ENCODE assay signal across 21 cellular contexts in the genomic region with DNA sequence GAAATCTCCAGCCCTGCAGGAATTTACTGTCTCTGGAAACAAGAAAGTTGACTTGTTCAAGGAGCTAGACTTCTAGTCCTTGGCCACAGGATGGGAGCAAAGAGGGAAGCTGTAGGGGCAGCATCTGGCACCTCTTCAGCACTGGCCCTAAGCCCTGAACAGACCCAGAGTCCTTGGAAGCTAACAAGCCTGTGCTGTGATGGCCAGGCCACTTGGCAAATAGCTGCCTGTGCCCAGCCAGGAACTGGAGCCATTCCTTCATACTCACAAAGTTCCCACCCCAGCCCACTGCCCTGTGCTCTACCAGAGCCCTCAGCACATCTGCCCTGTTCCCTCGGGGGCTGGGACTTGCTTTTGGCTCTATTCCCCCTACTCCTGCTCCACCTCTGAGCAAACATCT. TPM values are rescaled to one million over a fixed set of nuclear protein-coding genes. Genes with fewer than 3 reads are reported as not detected.
"Had no signal": no experiment of that assay in that cellular context is flagged by ENCODE, and none has a peak within 500 bp of the region (broad histone marks: within the 10 kb centered on the region; RNA-seq: fewer than 3 reads in every experiment).

No MANE protein-coding gene starts in this region.

- H3K27ac Mint-ChIP-seq: effector memory CD8-positive, alpha-beta T cell; naive thymus-derived CD4-positive, alpha-beta T cell; neural progenitor cell; progenitor cell of endocrine pancreas; stimulated activated naive B cell treated with anti-CD40 and anti-IgM and Interleukin-4, amounts not matched to agents 10 μg/mL and 1 μg/mL and 100 μg/mL, for 72 hours; stimulated activated naive CD8-positive, alpha-beta T cell treated with anti-CD3 and anti-CD28 coated beads, Interleukin-15, amount 100 ng/mL, for 72 hours had no signal

- H3K36me3 Mint-ChIP-seq: naive thymus-derived CD4-positive, alpha-beta T cell; neural progenitor cell; stimulated activated naive B cell treated with anti-CD40 and anti-IgM and Interleukin-4, amounts not matched to agents 10 μg/mL and 1 μg/mL and 100 μg/mL, for 72 hours had no signal

- H3K9me3 Mint-ChIP-seq: central memory CD8-positive, alpha-beta T cell had no signal

- ATAC-seq: effector memory CD8-positive, alpha-beta T cell; naive thymus-derived CD4-positive, alpha-beta T cell; pancreas; right lobe of liver; stimulated activated naive B cell treated with anti-CD40 and anti-IgM and Interleukin-4, amounts not matched to agents 10 μg/mL and 1 μg/mL and 100 μg/mL, for 72 hours; stimulated activated naive CD8-positive, alpha-beta T cell treated with anti-CD3 and anti-CD28 coated beads, Interleukin-15, amount 100 ng/mL, for 72 hours had no signal

- H3K4me2 ChIP-seq: neural progenitor cell had no signal

- H3K27me3 ChIP-seq: neural progenitor cell, pancreas, right lobe of liver, testis had no signal

- H3K36me3 ChIP-seq: heart right ventricle, neural progenitor cell, pancreas, right lobe of liver, spleen had no signal

- H3K4me1 ChIP-seq: heart right ventricle, neural progenitor cell, pancreas, right lobe of liver, spleen, testis had no signal

- H3K9ac ChIP-seq: neural progenitor cell had no signal

- H2AFZ ChIP-seq: neural progenitor cell had no signal

- H3K9me3 ChIP-seq: pancreas, right lobe of liver, testis had no signal

- DNase-seq: effector memory CD8-positive, alpha-beta T cell; foreskin melanocyte; heart right ventricle; kidney glomerular epithelial cell; mesendoderm; naive thymus-derived CD4-positive, alpha-beta T cell; occipital lobe; pancreas; right lobe of liver; spleen; stimulated activated CD4-positive, alpha-beta T cell treated with anti-CD3 and anti-CD28 coated beads, Interleukin-15, amount 100 ng/mL, for 24 hours; stimulated activated CD4-positive, alpha-beta T cell treated with anti-CD3 and anti-CD28 coated beads, Interleukin-1b, Interleukin-23, amount 100 ng/mL, for 48 hours; stimulated activated CD4-positive, alpha-beta T cell treated with anti-CD3 and anti-CD28 coated beads, Interleukin-4, amount 100 ng/mL, for 4 hours; stimulated activated naive B cell treated with anti-CD40 and anti-IgM and Interleukin-4, amounts not matched to agents 10 μg/mL and 1 μg/mL and 100 μg/mL, for 72 hours; stimulated activated naive CD8-positive, alpha-beta T cell treated with anti-CD3 and anti-CD28 coated beads, Interleukin-15, amount 100 ng/mL, for 72 hours; testis; trophoblast cell had no signal

- H3K27ac ChIP-seq: heart right ventricle, neural progenitor cell, pancreas, right lobe of liver, spleen, testis had no signal

- H3K4me3 ChIP-seq: heart right ventricle, lung, neural progenitor cell, pancreas, right lobe of liver, spleen, testis had no signal

RNA-seq across cellular contexts. Expression of gene COL13A1, which starts 9.3 kb away (rescaled TPM):
- polyA plus RNA-seq: naive thymus-derived CD4-positive, alpha-beta T cell had no signal
